ENCODE assay signal across 1 cellular context in the genomic region with DNA sequence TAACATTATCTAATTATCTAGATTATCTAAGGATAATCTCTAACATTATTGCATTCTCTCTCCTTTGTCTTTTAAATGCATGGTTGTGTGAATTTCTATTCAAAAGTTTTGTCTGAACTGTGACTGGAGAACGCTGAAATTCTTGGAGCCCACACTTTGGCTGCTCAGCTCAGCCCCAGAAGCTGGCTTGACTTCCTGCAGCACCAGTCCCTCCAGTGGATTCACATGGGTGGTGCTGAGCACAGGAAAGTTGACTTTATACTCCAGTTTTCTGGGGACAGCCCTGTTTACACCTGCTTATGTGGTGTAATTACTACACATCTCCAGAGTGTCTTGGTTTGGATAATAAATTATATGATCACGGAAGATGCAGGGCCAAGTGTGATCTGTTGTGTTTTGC.
TF ChIP-seq lines count a peak whose summit lies in the region.

No MANE protein-coding gene starts in this region.

TF ChIP-seq in H1, 55 proteins besides CTCF, POLR2A, EP300 and RAD21:
- TF ChIP-seq SIN3A (conservative IDR thresholded peaks at IDR 0.05 in 1 of 2, IDR thresholded peaks at IDR 0.05 in 1 of 2; ENCODE audit: low read depth in 1 of 2, low read length in 2 of 2) = no peak
- no peak for TF ChIP-seq NRF1 (IDR thresholded peaks at IDR 0.05; ENCODE audit: low read depth, low read length)
